12 cellular contexts compared by ENCODE assay signal in the genomic region with DNA sequence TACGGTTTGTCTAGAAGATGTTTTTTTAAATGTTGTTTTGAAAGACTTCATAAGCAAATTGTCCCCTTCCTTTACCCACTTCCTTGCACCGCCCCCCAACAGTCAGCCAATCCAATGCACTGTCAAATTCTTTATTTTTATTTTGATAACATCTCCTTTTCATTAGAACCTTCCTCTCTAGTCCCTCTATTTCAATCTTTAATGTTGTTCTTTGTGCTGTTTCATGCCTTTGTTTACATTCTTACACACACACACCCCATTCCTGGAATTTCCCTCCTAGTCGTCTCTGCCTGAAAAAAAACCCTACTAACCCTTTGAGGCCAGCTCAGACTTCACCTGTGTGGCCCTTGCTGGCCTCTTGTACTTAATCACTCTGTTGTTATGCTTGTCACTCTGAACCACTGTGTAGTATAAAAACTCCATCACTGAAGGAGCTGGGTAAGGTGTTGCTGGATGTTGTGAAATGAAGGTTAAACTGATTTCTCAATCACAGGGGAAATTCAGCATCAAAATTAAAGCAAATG.
DNase-seq lines count a peak whose midpoint lies in the region; ATAC-seq, FAIRE-seq and TF ChIP-seq lines count a peak whose summit lies in the region.
"Had no signal": no experiment of that assay in that cellular context is flagged by ENCODE, and none has a peak within 500 bp of the region (broad histone marks: within the 10 kb centered on the region; RNA-seq: fewer than 3 reads in every experiment).

No MANE protein-coding gene starts in this region.

- POLR2A ChIA-PET in BJ (lab: Charles Lee) (interaction anchor here (0.6 kb wide), 1 partner anchor 1191 kb away, joined by 10 read pairs; the partner anchor contains the start of genes FKBP15 and SLC31A1), K562 (lab: Yijun Ruan, JAX) (interaction anchor here (1.4 kb wide), 1 partner anchor 12 kb away, joined by 4 read pairs; no protein-coding TSS in a partner anchor)

- no peak for ATAC-seq in K562
- peak; percentile 15 to 53 (median 24) for ATAC-seq in right lobe of liver
- ATAC-seq in psoas muscle: no peak
- no peak for ATAC-seq in GM21717 (IDR thresholded peaks at IDR 0.05; ENCODE audit: unreplicated experiment)
- no peak for ATAC-seq in HG03432 (IDR thresholded peaks at IDR 0.05; ENCODE audit: unreplicated experiment)
- ATAC-seq: naive thymus-derived CD4-positive, alpha-beta T cell had no signal

- WGBS in K562 (ENCODE audit: insufficient coverage, low coverage, missing lambda C conversion rate): 62% methylated on average over 3 of the region's 3 CpGs
- 32% methylated on average over 3 of the region's 3 CpGs for WGBS in right lobe of liver (ENCODE audit: insufficient coverage, low coverage, low lambda C conversion rate, missing lambda C conversion rate)
- WGBS in psoas muscle, 3 donors: 69 to 72% (median 70%) methylated on average over 3 of the region's 3 CpGs

- H3K9ac ChIP-seq in K562 (ENCODE audit: insufficient read depth in 1 of 2, low read depth in 2 of 2, low read length in 2 of 2): no peak overlapping the region

- TF ChIP-seq POLR2A in K562 (conservative IDR thresholded peaks at IDR 0.05) (no peak), right lobe of liver (IDR thresholded peaks at IDR 0.05) (no peak)

- no peaks in the 10 kb centered on the region for H4K20me1 ChIP-seq in K562 (replicated peaks; ENCODE audit: control insufficient read depth, insufficient read depth, low read length)

- no peaks in the 10 kb centered on the region for H3K79me2 ChIP-seq in K562 (ENCODE audit: control insufficient read depth, insufficient read depth, low read length)

- no peak for TF ChIP-seq CTCF in BJ (IDR thresholded peaks at IDR 0.05; ENCODE audit: insufficient read depth, low read depth, low read length)
- no peak for TF ChIP-seq CTCF in K562 (IDR thresholded peaks at IDR 0.05 in 2 of 3, conservative IDR thresholded peaks at IDR 0.05 in 1 of 3; ENCODE audit: insufficient read depth in 2 of 3, low read depth in 1 of 3, low read length in 3 of 3)
- TF ChIP-seq CTCF in right lobe of liver (IDR thresholded peaks at IDR 0.05): no peak
- no peak for TF ChIP-seq CTCF in psoas muscle (IDR thresholded peaks at IDR 0.05)
- TF ChIP-seq CTCF in dorsolateral prefrontal cortex (IDR thresholded peaks at IDR 0.05 in 54 of 56, conservative IDR thresholded peaks at IDR 0.05 in 2 of 56; ENCODE audit: low read depth in 1 of 56, partially characterized antibody in 56 of 56): no peak

- no peaks in the 10 kb centered on the region for H3K27me3 ChIP-seq in BJ (ENCODE audit: control insufficient read depth, insufficient read depth, low read length)
- H3K27me3 ChIP-seq in K562 (ENCODE audit: control insufficient read depth in 2 of 2, insufficient read depth in 2 of 2, low read length in 2 of 2): no peaks in the 10 kb centered on the region
- H3K27me3 ChIP-seq in right lobe of liver: no peaks in the 10 kb centered on the region
- no peaks in the 10 kb centered on the region for H3K27me3 ChIP-seq in psoas muscle (ENCODE audit: insufficient read depth in 3 of 3, low read length in 2 of 3)
- no peaks in the 10 kb centered on the region for H3K27me3 ChIP-seq in dorsolateral prefrontal cortex

- intact Hi-C loops in K562 (cut with micrococcal nuclease) (no loop called here), right lobe of liver (cut with DNase I) (no loop called here), psoas muscle (cut with DNase I) (no loop called here), dorsolateral prefrontal cortex (cut with DNase I) (no loop called here)

- H3K9me1 ChIP-seq in K562 (ENCODE audit: control insufficient read depth, insufficient read depth, low read length): no peaks in the 10 kb centered on the region

- H3K27ac ChIP-seq in K562 (ENCODE audit: extremely low read depth, low read depth, low read length) (no peak overlapping the region), right lobe of liver (peak overlapping the region in 2 of 3 donors; percentile 30 to 43), psoas muscle (no peak overlapping the region), dorsolateral prefrontal cortex (no peak overlapping the region)
- H3K27ac ChIP-seq: VCaP had no signal

- no peak overlapping the region for H2AFZ ChIP-seq in K562 (ENCODE audit: low read depth, low read length)

- peaks cover 9 to 10% of the 10 kb centered on the region in 2 experiments; a peak in 4 of 5 replicates for H3K4me1 ChIP-seq in K562 (replicated peaks in 1 of 2; ENCODE audit: control insufficient read depth in 2 of 2, insufficient read depth in 2 of 2, low read length in 2 of 2)
- peaks cover 0 to 47% (median 12%) of the 10 kb centered on the region in 4 donors for H3K4me1 ChIP-seq in right lobe of liver
- H3K4me1 ChIP-seq in psoas muscle: no peaks in the 10 kb centered on the region

- in situ Hi-C loops in K562 (cut with MboI): no loop called here

- no peak for TF ChIP-seq EP300 in K562 (IDR thresholded peaks at IDR 0.05; ENCODE audit: low read length)

- no TSS peak for BruUV-seq in K562 (replicated peaks; lab: Mats Ljungman, UMichigan)

- H3K9me3 ChIP-seq in K562 (replicated peaks; ENCODE audit: control insufficient read depth, insufficient read depth, low read depth, low read length) (no peaks in the 10 kb centered on the region), right lobe of liver (no peaks in the 10 kb centered on the region), psoas muscle (no peaks in the 10 kb centered on the region)

- FAIRE-seq in K562 (lab: Jason Lieb, UNC): no peak
- FAIRE-seq: colon had no signal

- no peak overlapping the region for H3K4me3 ChIP-seq in BJ (ENCODE audit: low read depth, low read length)
- no peak overlapping the region for H3K4me3 ChIP-seq in K562
- H3K4me3 ChIP-seq in right lobe of liver: no peak overlapping the region
- H3K4me3 ChIP-seq in psoas muscle: no peak overlapping the region
- no peak overlapping the region for H3K4me3 ChIP-seq in dorsolateral prefrontal cortex

- H3K4me2 ChIP-seq in K562 (ENCODE audit: insufficient read depth, low read length): no peak overlapping the region; the same call in 1 of the 2 replicates

- TF ChIP-seq RAD21 in K562 (CRISPR knock-in tag; conservative IDR thresholded peaks at IDR 0.05 in 1 of 2, IDR thresholded peaks at IDR 0.05 in 1 of 2): no peak

- CTCF ChIA-PET in BJ (lab: Yijun Ruan, JAX) (interaction anchor here (0.6 kb wide), 1 partner anchor 464 kb away, joined by 3 read pairs; no protein-coding TSS in a partner anchor), K562 (lab: Yijun Ruan, JAX; ENCODE audit: low intra/inter-chr PET ratio) (no interaction called here)

- H3K36me3 ChIP-seq in BJ (ENCODE audit: control insufficient read depth, insufficient read depth, low read length) (no peaks in the 10 kb centered on the region), K562 (ENCODE audit: control insufficient read depth, insufficient read depth, low read length) (peaks cover 44% of the 10 kb centered on the region; the same call in 2 of the 3 replicates), right lobe of liver (no peaks in the 10 kb centered on the region), psoas muscle (ENCODE audit: insufficient read depth in 1 of 2, low read depth in 1 of 2) (no peaks in the 10 kb centered on the region)

- DNase-seq in BJ (ENCODE audit: low read depth) (peak; percentile 51), HT1080 (ENCODE audit: low read depth) (peak; percentile 41), K562 (ENCODE audit: extremely low read depth in 1 of 4, low spot score in 3 of 4) (no peak), right lobe of liver (no peak), psoas muscle (no peak), dorsolateral prefrontal cortex (no peak)
- DNase-seq: naive thymus-derived CD4-positive, alpha-beta T cell; stimulated activated CD8-positive, alpha-beta memory T cell treated with anti-CD3 and anti-CD28 coated beads, Interleukin-4, amount 100 ng/mL, for 48 hours had no signal

TF ChIP-seq in K562, 482 proteins besides CTCF, POLR2A, EP300 and RAD21:
- TF ChIP-seq HDAC2 (IDR thresholded peaks at IDR 0.05) (no peak), CTBP1 (IDR thresholded peaks at IDR 0.05; ENCODE audit: borderline replicate concordance) (peak; percentile 41; the same call in 1 of the 2 replicates), PKNOX1 (IDR thresholded peaks at IDR 0.05) (peak; percentile 27; the same call in 1 of the 2 replicates), ZSCAN32 (CRISPR knock-in tag; IDR thresholded peaks at IDR 0.05) (no peak), ETS2 (tag; IDR thresholded peaks at IDR 0.05; ENCODE audit: borderline replicate concordance, poor library complexity, severe bottlenecking) (no peak), FOXK2 (conservative IDR thresholded peaks at IDR 0.05 in 1 of 2, IDR thresholded peaks at IDR 0.05 in 1 of 2; ENCODE audit: low read depth in 2 of 2) (peak; percentile 68 to 80), DEAF1 (CRISPR knock-in tag; IDR thresholded peaks at IDR 0.05) (no peak), ZEB2 (IDR thresholded peaks at IDR 0.05) (0 out of 2 replicates have a peak, but pooled peaks have one; percentile 40), SMAD1 (IDR thresholded peaks at IDR 0.05; ENCODE audit: low read depth, low read length, partially characterized antibody) (no peak), MEIS2 (IDR thresholded peaks at IDR 0.05; ENCODE audit: partially characterized antibody) (peak; percentile 67)
TF ChIP-seq in K562: peak in this region for 5.

Comparison
In these comparisons a context has a peak if more than half of its experiments do, and no peak if none do; other contexts are left out.
1. DNase-seq: peak in BJ (single experiment) and HT1080 (single experiment); none in K562 (0 of 4), right lobe of liver (0 of 3), psoas muscle (0 of 2) and dorsolateral prefrontal cortex (0 of 10).
2. ATAC-seq: peak in right lobe of liver (4 of 4); none in K562 (single experiment), psoas muscle (0 of 4), GM21717 (single experiment) and HG03432 (single experiment).
3. H3K27ac ChIP-seq: peak in right lobe of liver (2 of 3); none in K562 (single experiment), psoas muscle (single experiment) and dorsolateral prefrontal cortex (0 of 59).